4 cellular contexts compared by ENCODE assay signal in genomic region chr15:73674587-73674986, GRCh38.
"Had no signal": no experiment of that assay in that cellular context is flagged by ENCODE, and none has a peak within 500 bp of the region (broad histone marks: within the 10 kb centered on the region; RNA-seq: fewer than 3 reads in every experiment).

No MANE protein-coding gene starts in this region.

- DNase-seq: H9, HCEC 1CT, IMR-90 had no signal

- H3K4me3 Mint-ChIP-seq: GM23338, H9 had no signal

- H3K9me3 Mint-ChIP-seq: GM23338, H9 had no signal

- ATAC-seq: GM23338 had no signal

- H3K27ac Mint-ChIP-seq: GM23338, H9 had no signal
